In genomic region chr10:123995461-123996131, GRCh38 we compare ENCODE assay signal across 9 cellular contexts.
DNase-seq lines count a peak whose midpoint lies in the region; ATAC-seq and TF ChIP-seq lines count a peak whose summit lies in the region.
"Had no signal": no experiment of that assay in that cellular context is flagged by ENCODE, and none has a peak within 500 bp of the region (broad histone marks: within the 10 kb centered on the region; RNA-seq: fewer than 3 reads in every experiment).

No MANE protein-coding gene starts in this region.

- H3K36me3 ChIP-seq in HUES48 (ENCODE audit: control insufficient read depth, insufficient read depth, low read length) = no peaks in the 10 kb centered on the region
- H3K36me3 ChIP-seq in WERI-Rb-1 = no peaks in the 10 kb centered on the region

- ATAC-seq in GM18873 (IDR thresholded peaks at IDR 0.05; ENCODE audit: low FRiP score, unreplicated experiment) (no peak), HG02759 (IDR thresholded peaks at IDR 0.05; ENCODE audit: unreplicated experiment) (no peak)

- peaks cover 15% of the 10 kb centered on the region for H3K4me1 ChIP-seq in HUES48 (ENCODE audit: control insufficient read depth, insufficient read depth, low read length)

- H3K9me3 Mint-ChIP-seq in activated CD4-positive, alpha-beta memory T cell treated with anti-CD3 and anti-CD28 coated beads for 36 hours = no peaks in the 10 kb centered on the region
- no peaks in the 10 kb centered on the region for H3K9me3 Mint-ChIP-seq in activated CD4-positive, alpha-beta memory T cell treated with anti-CD3 and anti-CD28 coated beads, Interleukin-2, amount 10 ng/mL, durations not matched to agents 7 days and 5 days
- no peaks in the 10 kb centered on the region for H3K9me3 Mint-ChIP-seq in neural crest cell
- H3K9me3 Mint-ChIP-seq: immature natural killer cell had no signal

- TF ChIP-seq CTCF in WERI-Rb-1 (IDR thresholded peaks at IDR 0.05; ENCODE audit: low read depth, low read length) = peak; percentile 89
- peak; percentile 43 for TF ChIP-seq CTCF in foreskin fibroblast (IDR thresholded peaks at IDR 0.05; ENCODE audit: low read depth, low read length)
- peak; percentile 49 for TF ChIP-seq CTCF in neural crest cell (conservative IDR thresholded peaks at IDR 0.05)

- H3K4me1 Mint-ChIP-seq in activated CD4-positive, alpha-beta memory T cell treated with anti-CD3 and anti-CD28 coated beads for 36 hours (ENCODE audit: low read depth) = peaks cover 7% of the 10 kb centered on the region
- no peaks in the 10 kb centered on the region for H3K4me1 Mint-ChIP-seq in activated CD4-positive, alpha-beta memory T cell treated with anti-CD3 and anti-CD28 coated beads, Interleukin-2, amount 10 ng/mL, durations not matched to agents 7 days and 5 days
- peaks cover 8% of the 10 kb centered on the region for H3K4me1 Mint-ChIP-seq in neural crest cell

- H3K27ac Mint-ChIP-seq in activated CD4-positive, alpha-beta memory T cell treated with anti-CD3 and anti-CD28 coated beads for 36 hours = no peak overlapping the region
- no peak overlapping the region for H3K27ac Mint-ChIP-seq in activated CD4-positive, alpha-beta memory T cell treated with anti-CD3 and anti-CD28 coated beads, Interleukin-2, amount 10 ng/mL, durations not matched to agents 7 days and 5 days
- no peak overlapping the region for H3K27ac Mint-ChIP-seq in neural crest cell (ENCODE audit: unreplicated experiment)
- H3K27ac Mint-ChIP-seq: immature natural killer cell had no signal

- peaks cover 30% of the 10 kb centered on the region for H3K27me3 ChIP-seq in HUES48 (ENCODE audit: control insufficient read depth, insufficient read depth, low read length)
- peaks cover 41% of the 10 kb centered on the region for H3K27me3 ChIP-seq in WERI-Rb-1 (ENCODE audit: insufficient read depth, low read depth, severe bottlenecking)

- POLR2A ChIA-PET in activated CD4-positive, alpha-beta memory T cell treated with anti-CD3 and anti-CD28 coated beads for 36 hours (lab: Charles Lee) = no interaction called here
- POLR2A ChIA-PET in activated CD4-positive, alpha-beta memory T cell treated with anti-CD3 and anti-CD28 coated beads, Interleukin-2, amount 10 ng/mL, durations not matched to agents 7 days and 5 days (lab: Charles Lee) = interaction anchor here (0.7 to 1.4 kb wide), 2 partner anchors 229 to 394 kb away, joined by 3 to 5 read pairs; no protein-coding TSS in a partner anchor

- DNase-seq in activated CD4-positive, alpha-beta memory T cell treated with anti-CD3 and anti-CD28 coated beads for 36 hours = peak; percentile 39
- DNase-seq in activated CD4-positive, alpha-beta memory T cell treated with anti-CD3 and anti-CD28 coated beads, Interleukin-2, amount 10 ng/mL, durations not matched to agents 7 days and 5 days = no peak
- DNase-seq in WERI-Rb-1 (peak; percentile 74), foreskin fibroblast (peak; percentile 86 to 92), neural crest cell (ENCODE audit: low read depth, low spot score) (peak; percentile 26)

- peaks cover 50% of the 10 kb centered on the region for H3K27me3 Mint-ChIP-seq in activated CD4-positive, alpha-beta memory T cell treated with anti-CD3 and anti-CD28 coated beads for 36 hours
- peaks cover 42% of the 10 kb centered on the region for H3K27me3 Mint-ChIP-seq in activated CD4-positive, alpha-beta memory T cell treated with anti-CD3 and anti-CD28 coated beads, Interleukin-2, amount 10 ng/mL, durations not matched to agents 7 days and 5 days
- H3K27me3 Mint-ChIP-seq in neural crest cell (ENCODE audit: low read depth) = peaks cover 76% of the 10 kb centered on the region

- no peak overlapping the region for H3K9ac ChIP-seq in HUES48 (ENCODE audit: low read depth, low read length)

- CTCF ChIA-PET in activated CD4-positive, alpha-beta memory T cell treated with anti-CD3 and anti-CD28 coated beads for 36 hours (lab: Charles Lee) = interaction anchor here (0.7 to 7.6 kb wide), 21 partner anchors 8 to 413 kb away, joined by 3 to 241 read pairs (median 5); no protein-coding TSS in a partner anchor
- CTCF ChIA-PET in activated CD4-positive, alpha-beta memory T cell treated with anti-CD3 and anti-CD28 coated beads, Interleukin-2, amount 10 ng/mL, durations not matched to agents 7 days and 5 days (lab: Charles Lee) = interaction anchor here (0.6 to 7.2 kb wide), 18 partner anchors 10 to 841 kb away, joined by 3 to 164 read pairs (median 4); no protein-coding TSS in a partner anchor

- H3K4me3 ChIP-seq in HUES48 (ENCODE audit: low read depth, low read length) (peak overlapping the region; percentile 57), WERI-Rb-1 (ENCODE audit: low read depth, low read length) (peak overlapping the region; percentile 30), foreskin fibroblast (ENCODE audit: low read depth in 1 of 2, low read length in 2 of 2) (peak overlapping the region in 1 of 2 donors; percentile 30)

- H3K27ac ChIP-seq in HUES48 (ENCODE audit: low read depth, low read length) (peak overlapping the region; percentile 5), WERI-Rb-1 (no peak overlapping the region)

- H3K36me3 Mint-ChIP-seq in activated CD4-positive, alpha-beta memory T cell treated with anti-CD3 and anti-CD28 coated beads for 36 hours = no peaks in the 10 kb centered on the region
- no peaks in the 10 kb centered on the region for H3K36me3 Mint-ChIP-seq in activated CD4-positive, alpha-beta memory T cell treated with anti-CD3 and anti-CD28 coated beads, Interleukin-2, amount 10 ng/mL, durations not matched to agents 7 days and 5 days (ENCODE audit: low read depth)
- peaks cover 3% of the 10 kb centered on the region for H3K36me3 Mint-ChIP-seq in neural crest cell (ENCODE audit: low read depth)
- H3K36me3 Mint-ChIP-seq: immature natural killer cell had no signal

- no peaks in the 10 kb centered on the region for H3K9me3 ChIP-seq in HUES48 (ENCODE audit: control insufficient read depth, insufficient read depth, low read length)
- peaks cover 4% of the 10 kb centered on the region for H3K9me3 ChIP-seq in WERI-Rb-1 (ENCODE audit: severe bottlenecking)

- intact Hi-C loops in activated CD4-positive, alpha-beta memory T cell treated with anti-CD3 and anti-CD28 coated beads for 36 hours (cut with micrococcal nuclease) = loop anchor here (10.0 kb wide), 2 partner anchors 159 to 239 kb away; no protein-coding TSS in a partner anchor

- H3K4me3 Mint-ChIP-seq in activated CD4-positive, alpha-beta memory T cell treated with anti-CD3 and anti-CD28 coated beads for 36 hours = no peak overlapping the region
- H3K4me3 Mint-ChIP-seq in activated CD4-positive, alpha-beta memory T cell treated with anti-CD3 and anti-CD28 coated beads, Interleukin-2, amount 10 ng/mL, durations not matched to agents 7 days and 5 days = no peak overlapping the region
- no peak overlapping the region for H3K4me3 Mint-ChIP-seq in neural crest cell
